ENCODE assay signal across 18 cellular contexts in genomic region chr10:71719464-71720303, GRCh38. TPM values are rescaled to one million over a fixed set of nuclear protein-coding genes. Genes with fewer than 3 reads are reported as not detected.
DNase-seq lines count a peak whose midpoint lies in the region; ATAC-seq, FAIRE-seq and TF ChIP-seq lines count a peak whose summit lies in the region.
"Had no signal": no experiment of that assay in that cellular context is flagged by ENCODE, and none has a peak within 500 bp of the region (broad histone marks: within the 10 kb centered on the region; RNA-seq: fewer than 3 reads in every experiment).

Gene C10orf105 (minus strand): TSS chr10:71719778. CDS start chr10:71716337, 3,441 bp downstream.

- H3K27me3 ChIP-seq in CD8-positive, alpha-beta T cell (ENCODE audit: insufficient read depth, low read length), result no peaks in the 10 kb centered on the region
- H3K27me3 ChIP-seq in K562 (ENCODE audit: control insufficient read depth in 2 of 2, insufficient read depth in 2 of 2, low read length in 2 of 2) (no peaks in the 10 kb centered on the region), WERI-Rb-1 (ENCODE audit: insufficient read depth, low read depth, severe bottlenecking) (no peaks in the 10 kb centered on the region)
- H3K27me3 ChIP-seq: hepatocyte had no signal

- intact Hi-C loops in CD8-positive, alpha-beta T cell (cut with DNase I, micrococcal nuclease), result no loop called here
- intact Hi-C loops in K562 (cut with micrococcal nuclease), result no loop called here

- H4K20me1 ChIP-seq in K562 (replicated peaks; ENCODE audit: control insufficient read depth, insufficient read depth, low read length), result no peaks in the 10 kb centered on the region

- POLR2A ChIA-PET in CD8-positive, alpha-beta T cell (lab: Charles Lee), result interaction anchor here (0.6 to 0.8 kb wide), 4 partner anchors 9 to 29 kb away, joined by 3 to 6 read pairs (median 3); no protein-coding TSS in a partner anchor
- POLR2A ChIA-PET in K562 (lab: Yijun Ruan, JAX), result interaction anchor here (0.6 to 1.4 kb wide), 5 partner anchors 8 to 35 kb away, joined by 3 to 4 read pairs (median 4); no protein-coding TSS in a partner anchor

- no peaks in the 10 kb centered on the region for H3K36me3 ChIP-seq in CD8-positive, alpha-beta T cell (ENCODE audit: insufficient read depth, low read length)
- H3K36me3 ChIP-seq in K562 (ENCODE audit: control insufficient read depth, insufficient read depth, low read length), result no peaks in the 10 kb centered on the region
- peaks cover 26% of the 10 kb centered on the region for H3K36me3 ChIP-seq in WERI-Rb-1

- in situ Hi-C loops in K562 (cut with MboI), result no loop called here

- H3K27me3 Mint-ChIP-seq in CD8-positive, alpha-beta T cell (ENCODE audit: low read depth), result no peaks in the 10 kb centered on the region
- no peaks in the 10 kb centered on the region for H3K27me3 Mint-ChIP-seq in stimulated activated memory B cell treated with anti-CD40 and anti-IgM and Interleukin-4, amounts not matched to agents 10 μg/mL and 1 μg/mL and 100 μg/mL, for 72 hours

- TF ChIP-seq EP300 in K562 (IDR thresholded peaks at IDR 0.05; ENCODE audit: low read length), result no peak

- no peaks in the 10 kb centered on the region for H3K9me1 ChIP-seq in K562 (ENCODE audit: control insufficient read depth, insufficient read depth, low read length)

- peak within 1 kb of the TSS; percentile 23; the same call in 1 of the 2 replicates for H2AFZ ChIP-seq in K562 (ENCODE audit: low read depth, low read length)
- H2AFZ ChIP-seq: GM23248, hepatocyte had no signal

- no peak within 1 kb of the TSS for H3K4me3 ChIP-seq in CD8-positive, alpha-beta T cell (ENCODE audit: low read depth, low read length)
- H3K4me3 ChIP-seq in K562, result no peak within 1 kb of the TSS
- no peak within 1 kb of the TSS for H3K4me3 ChIP-seq in WERI-Rb-1 (ENCODE audit: low read depth, low read length)
- H3K4me3 ChIP-seq: GM23248, hepatocyte had no signal

- no TSS peak for BruUV-seq in K562 (replicated peaks; lab: Mats Ljungman, UMichigan)

- H3K36me3 Mint-ChIP-seq in CD8-positive, alpha-beta T cell, result no peaks in the 10 kb centered on the region
- no peaks in the 10 kb centered on the region for H3K36me3 Mint-ChIP-seq in stimulated activated memory B cell treated with anti-CD40 and anti-IgM and Interleukin-4, amounts not matched to agents 10 μg/mL and 1 μg/mL and 100 μg/mL, for 72 hours

- no peak within 1 kb of the TSS for H3K4me3 Mint-ChIP-seq in CD8-positive, alpha-beta T cell
- H3K4me3 Mint-ChIP-seq in stimulated activated memory B cell treated with anti-CD40 and anti-IgM and Interleukin-4, amounts not matched to agents 10 μg/mL and 1 μg/mL and 100 μg/mL, for 72 hours, result no peak within 1 kb of the TSS
- H3K4me3 Mint-ChIP-seq: T-helper 1 cell treated with Interleukin-12 subunit alpha and Interleukin-12 subunit beta and Interleukin-4 antibody, amounts not matched to agents 30 μg/mL and 1 μg/mL, for 36 hours had no signal

- H3K4me1 ChIP-seq in CD8-positive, alpha-beta T cell (ENCODE audit: insufficient read depth, low read length), result peaks cover 49% of the 10 kb centered on the region
- peaks cover 4 to 27% of the 10 kb centered on the region in 2 experiments; a peak in 3 of 5 replicates for H3K4me1 ChIP-seq in K562 (replicated peaks in 1 of 2; ENCODE audit: control insufficient read depth in 2 of 2, insufficient read depth in 2 of 2, low read length in 2 of 2)

- no peaks in the 10 kb centered on the region for H3K9me3 ChIP-seq in CD8-positive, alpha-beta T cell (ENCODE audit: low read length)
- H3K9me3 ChIP-seq in K562 (replicated peaks; ENCODE audit: control insufficient read depth, insufficient read depth, low read depth, low read length) (no peaks in the 10 kb centered on the region), WERI-Rb-1 (ENCODE audit: severe bottlenecking) (no peaks in the 10 kb centered on the region)

- peak within 1 kb of the TSS; percentile 41 for H3K27ac Mint-ChIP-seq in CD8-positive, alpha-beta T cell
- H3K27ac Mint-ChIP-seq in stimulated activated memory B cell treated with anti-CD40 and anti-IgM and Interleukin-4, amounts not matched to agents 10 μg/mL and 1 μg/mL and 100 μg/mL, for 72 hours, result peak within 1 kb of the TSS; percentile 22
- H3K27ac Mint-ChIP-seq: activated T-helper 2 cell treated with anti-CD3 and anti-CD28 coated beads, Interferon-gamma antibody, Interleukin-2, Interleukin-4, amounts not matched to agents 10 μg/mL and 5 μg/mL and 100 μg/mL, durations not matched to agents 14 hours and 24 hours and 36 hours; T-helper 1 cell treated with Interleukin-12 subunit alpha and Interleukin-12 subunit beta and Interleukin-4 antibody, amounts not matched to agents 30 μg/mL and 1 μg/mL, for 36 hours had no signal

- no peak for TF ChIP-seq CTCF in CD8-positive, alpha-beta T cell (IDR thresholded peaks at IDR 0.05)
- TF ChIP-seq CTCF in K562 (IDR thresholded peaks at IDR 0.05 in 2 of 3, conservative IDR thresholded peaks at IDR 0.05 in 1 of 3; ENCODE audit: insufficient read depth in 2 of 3, low read depth in 1 of 3, low read length in 3 of 3) (no peak), WERI-Rb-1 (IDR thresholded peaks at IDR 0.05; ENCODE audit: low read depth, low read length) (no peak)

- no peaks in the 10 kb centered on the region for H3K79me2 ChIP-seq in K562 (ENCODE audit: control insufficient read depth, insufficient read depth, low read length)
- H3K79me2 ChIP-seq: hepatocyte had no signal

- no peak within 1 kb of the TSS for H3K4me2 ChIP-seq in K562 (ENCODE audit: insufficient read depth, low read length)
- H3K4me2 ChIP-seq: hepatocyte had no signal

- TF ChIP-seq POLR2A in K562 (conservative IDR thresholded peaks at IDR 0.05), result no peak

- DNase-seq in CD8-positive, alpha-beta T cell, result no peak
- DNase-seq in K562 (ENCODE audit: extremely low read depth in 1 of 4, low spot score in 3 of 4), result no peak
- peak; percentile 85 for DNase-seq in left kidney (ENCODE audit: low read depth, low spot score)
- no peak for DNase-seq in WERI-Rb-1
- DNase-seq in AG20443 (ENCODE audit: low spot score), result no peak
- DNase-seq in dermis blood vessel endothelial cell, result no peak
- DNase-seq: activated CD4-positive, alpha-beta T cell treated with anti-CD3 and anti-CD28 coated beads for 48 hours; GF-D8; NCI-H1694; NCI-H526; stimulated activated CD4-positive, alpha-beta T cell treated with anti-CD3 and anti-CD28 coated beads, Interleukin-1b, Interleukin-23, amount 100 ng/mL, for 48 hours had no signal

- WGBS in K562 (ENCODE audit: insufficient coverage, low coverage, missing lambda C conversion rate), result 49% methylated on average over 15 of the region's 16 CpGs

- CTCF ChIA-PET in CD8-positive, alpha-beta T cell (lab: Charles Lee), result interaction anchor here (0.9 to 20.4 kb wide), 5 partner anchors 12 to 817 kb away, joined by 3 to 238 read pairs (median 5); partner anchors contain the start of gene VSIR
- CTCF ChIA-PET in K562 (lab: Yijun Ruan, JAX; ENCODE audit: low intra/inter-chr PET ratio), result no interaction called here

- ATAC-seq in CD8-positive, alpha-beta T cell, result no peak
- ATAC-seq in K562, result peak; percentile 34
- ATAC-seq in stimulated activated memory B cell treated with anti-CD40 and anti-IgM and Interleukin-4, amounts not matched to agents 10 μg/mL and 1 μg/mL and 100 μg/mL, for 72 hours, result no peak
- ATAC-seq: Panc1 had no signal

- FAIRE-seq in K562 (lab: Jason Lieb, UNC), result no peak

- H3K27ac ChIP-seq in CD8-positive, alpha-beta T cell (ENCODE audit: low read depth, low read length), result no peak within 1 kb of the TSS
- H3K27ac ChIP-seq in K562 (ENCODE audit: extremely low read depth, low read depth, low read length), result no peak within 1 kb of the TSS
- no peak within 1 kb of the TSS for H3K27ac ChIP-seq in WERI-Rb-1
- H3K27ac ChIP-seq: epithelial cell of prostate, GM23248, hepatocyte had no signal

- H3K4me1 Mint-ChIP-seq in CD8-positive, alpha-beta T cell (ENCODE audit: low read depth), result peaks cover 51% of the 10 kb centered on the region
- H3K4me1 Mint-ChIP-seq in stimulated activated memory B cell treated with anti-CD40 and anti-IgM and Interleukin-4, amounts not matched to agents 10 μg/mL and 1 μg/mL and 100 μg/mL, for 72 hours, result peaks cover 35% of the 10 kb centered on the region

- TF ChIP-seq RAD21 in K562 (CRISPR knock-in tag; conservative IDR thresholded peaks at IDR 0.05 in 1 of 2, IDR thresholded peaks at IDR 0.05 in 1 of 2), result no peak

- peak within 1 kb of the TSS in 1 of 2 experiments; percentile 60; a peak in 2 of 4 replicates for H3K9ac ChIP-seq in K562 (ENCODE audit: insufficient read depth in 1 of 2, low read depth in 2 of 2, low read length in 2 of 2)
- H3K9ac ChIP-seq: GM23248 had no signal

- no peaks in the 10 kb centered on the region for H3K9me3 Mint-ChIP-seq in CD8-positive, alpha-beta T cell
- no peaks in the 10 kb centered on the region for H3K9me3 Mint-ChIP-seq in stimulated activated memory B cell treated with anti-CD40 and anti-IgM and Interleukin-4, amounts not matched to agents 10 μg/mL and 1 μg/mL and 100 μg/mL, for 72 hours
- H3K9me3 Mint-ChIP-seq: activated T-helper 2 cell treated with anti-CD3 and anti-CD28 coated beads, Interferon-gamma antibody, Interleukin-2, Interleukin-4, amounts not matched to agents 10 μg/mL and 5 μg/mL and 100 μg/mL, durations not matched to agents 14 hours and 24 hours and 36 hours; T-helper 1 cell treated with Interleukin-12 subunit alpha and Interleukin-12 subunit beta and Interleukin-4 antibody, amounts not matched to agents 30 μg/mL and 1 μg/mL, for 36 hours had no signal

RNA-seq across cellular contexts. Expression of gene C10orf105, which starts in this region (rescaled TPM):
- total RNA-seq in CD8-positive, alpha-beta T cell, result under 1 TPM; 0.14 to 0.33 TPM
- 0.09 TPM in 1 of 2 replicates, not detected in the other for total RNA-seq in K562 (2011; cell fraction: chromatin; rRNA removed; ENCODE audit: low replicate concordance)
- 0.17 TPM in 1 of 2 replicates, not detected in the other for total RNA-seq in K562 (2011; cell fraction: nucleolus; rRNA removed)
- not detected in 2 replicates for total RNA-seq in K562 (2011; cell fraction: nucleoplasm; rRNA removed)
- total RNA-seq in K562 (2014; rRNA removed) (not detected in 2 replicates), K562 (2014; rRNA removed; fragmentation: Illumina TruSeq; extraction: Trizol) (0.03 and 0.04 TPM in 2 replicates), K562 (2015; rRNA removed; fragmentation: Illumina TruSeq; extraction: Trizol) (0.15 and 0.25 TPM in 2 replicates), K562 (2021) (0.09 TPM in 2 replicates), dermis blood vessel endothelial cell (under 0.01 and 0.05 TPM in 2 replicates)
- polyA plus RNA-seq in K562 (2011; rRNA removed) (0.04 TPM in 2 replicates), K562 (2014; fragmentation: Illumina TruSeq; extraction: Trizol) (0.03 and 0.07 TPM in 2 replicates), K562 (2014; fragmentation: Nextera tagmentation; extraction: Ambion mirVana) (not detected), K562 (2014; rRNA removed) (0.04 and 0.11 TPM in 2 replicates)
- polyA plus RNA-seq in K562 (2011; cell fraction: cytosol; rRNA removed), result 0.01 and 0.12 TPM in 2 replicates
- polyA plus RNA-seq in K562 (2011; cell fraction: nucleus; rRNA removed), result 0.10 TPM in 1 of 2 replicates, not detected in the other
- 0.40 and 0.58 TPM in 2 replicates for polyA plus RNA-seq in K562 (2012)
- 0.18 TPM in 1 of 2 replicates, not detected in the other for polyA minus RNA-seq in K562 (2011; rRNA and poly(A)+ RNA removed)
- polyA minus RNA-seq in K562 (2011; cell fraction: cytosol; rRNA and poly(A)+ RNA removed), result 0.19 TPM in 1 of 2 replicates, not detected in the other
- under 0.01 and 0.11 TPM in 2 replicates for polyA minus RNA-seq in K562 (2011; cell fraction: nucleus; rRNA and poly(A)+ RNA removed)
- total RNA-seq: GM23248, hepatocyte had no signal
- polyA plus RNA-seq: GM23248, hepatocyte had no signal

Comparison
In these comparisons a context has a peak if more than half of its experiments do, and no peak if none do; other contexts are left out.
1. Peak in ATAC-seq in K562; RNA of the gene not detected or under 1 TPM.